In genomic region chr2:150900913-150901312, GRCh38 we compare ENCODE assay signal across 1 cellular context.
TF ChIP-seq lines count a peak whose summit lies in the region.

No MANE protein-coding gene starts in this region.

TF ChIP-seq in HEK293, 187 proteins besides CTCF, POLR2A, EP300 and RAD21 (continued from another document):
- TF ChIP-seq ZNF600 (tag by site-specific recombination; IDR thresholded peaks at IDR 0.05) (no peak), ZBTB1 (tag by site-specific recombination; IDR thresholded peaks at IDR 0.05) (no peak)
- TF ChIP-seq, protein P1, sequence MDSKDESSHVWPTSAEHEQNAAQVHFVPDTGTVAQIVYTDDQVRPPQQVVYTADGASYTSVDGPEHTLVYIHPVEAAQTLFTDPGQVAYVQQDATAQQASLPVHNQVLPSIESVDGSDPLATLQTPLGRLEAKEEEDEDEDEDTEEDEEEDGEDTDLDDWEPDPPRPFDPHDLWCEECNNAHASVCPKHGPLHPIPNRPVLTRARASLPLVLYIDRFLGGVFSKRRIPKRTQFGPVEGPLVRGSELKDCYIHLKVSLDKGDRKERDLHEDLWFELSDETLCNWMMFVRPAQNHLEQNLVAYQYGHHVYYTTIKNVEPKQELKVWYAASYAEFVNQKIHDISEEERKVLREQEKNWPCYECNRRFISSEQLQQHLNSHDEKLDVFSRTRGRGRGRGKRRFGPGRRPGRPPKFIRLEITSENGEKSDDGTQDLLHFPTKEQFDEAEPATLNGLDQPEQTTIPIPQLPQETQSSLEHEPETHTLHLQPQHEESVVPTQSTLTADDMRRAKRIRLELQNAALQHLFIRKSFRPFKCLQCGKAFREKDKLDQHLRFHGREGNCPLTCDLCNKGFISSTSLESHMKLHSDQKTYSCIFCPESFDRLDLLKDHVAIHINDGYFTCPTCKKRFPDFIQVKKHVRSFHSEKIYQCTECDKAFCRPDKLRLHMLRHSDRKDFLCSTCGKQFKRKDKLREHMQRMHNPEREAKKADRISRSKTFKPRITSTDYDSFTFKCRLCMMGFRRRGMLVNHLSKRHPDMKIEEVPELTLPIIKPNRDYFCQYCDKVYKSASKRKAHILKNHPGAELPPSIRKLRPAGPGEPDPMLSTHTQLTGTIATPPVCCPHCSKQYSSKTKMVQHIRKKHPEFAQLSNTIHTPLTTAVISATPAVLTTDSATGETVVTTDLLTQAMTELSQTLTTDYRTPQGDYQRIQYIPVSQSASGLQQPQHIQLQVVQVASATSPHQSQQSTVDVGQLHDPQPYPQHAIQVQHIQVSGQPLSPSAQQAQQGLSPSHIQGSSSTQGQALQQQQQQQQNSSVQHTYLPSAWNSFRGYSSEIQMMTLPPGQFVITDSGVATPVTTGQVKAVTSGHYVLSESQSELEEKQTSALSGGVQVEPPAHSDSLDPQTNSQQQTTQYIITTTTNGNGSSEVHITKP (tag by site-specific recombination; IDR thresholded peaks at IDR 0.05): no peak
